In genomic region chr6:33983721-33984465, GRCh38 we compare ENCODE assay signal across 19 cellular contexts.
DNase-seq lines count a peak whose midpoint lies in the region; ATAC-seq and TF ChIP-seq lines count a peak whose summit lies in the region.
"Had no signal": no experiment of that assay in that cellular context is flagged by ENCODE, and none has a peak within 500 bp of the region (broad histone marks: within the 10 kb centered on the region; RNA-seq: fewer than 3 reads in every experiment).

No MANE protein-coding gene starts in this region.

- H3K27me3 ChIP-seq in BE2C (no peaks in the 10 kb centered on the region), H7 (ENCODE audit: control insufficient read depth, insufficient read depth, low read length) (no peaks in the 10 kb centered on the region), neural progenitor cell (no peaks in the 10 kb centered on the region), gastrocnemius medialis (no peaks in the 10 kb centered on the region)
- H3K27me3 ChIP-seq: ascending aorta had no signal

- DNase-seq in BE2C (peak; percentile 44), H7 (peak; percentile 41), ecto neural progenitor cell (ENCODE audit: low spot score) (peak; percentile 40), neural progenitor cell (ENCODE audit: low spot score) (no peak), gastrocnemius medialis (no peak), GDM1 (lab: John Stamatoyannopoulos, UW) (no peak)
- no peak for DNase-seq in activated CD4-positive, alpha-beta T cell treated with anti-CD3 and anti-CD28 coated beads for 36 hours
- no peak for DNase-seq in stimulated activated naive CD4-positive, alpha-beta T cell (lab: John Stamatoyannopoulos, UW)
- DNase-seq: activated B cell treated with CpG ODN at 0.5 μM for 24 hours; activated naive CD4-positive, alpha-beta T cell treated with anti-CD3 and anti-CD28 coated beads, Interleukin-2, amount 50 U/mL, for 16 hours; activated T-cell treated with anti-CD3 and anti-CD28 coated beads, Interleukin-2, amount 50 U/mL, for 4 hours; DMS79 treated with DMSO at 0.1 percent for 48 hours; effector memory CD8-positive, alpha-beta T cell; Karpas-422; NCI-H187 treated with DMSO at 0.1 percent for 48 hours had no signal

- H3K79me2 ChIP-seq in neural progenitor cell (ENCODE audit: low read depth): no peaks in the 10 kb centered on the region

- POLR2A ChIA-PET in activated CD4-positive, alpha-beta T cell treated with anti-CD3 and anti-CD28 coated beads for 36 hours (lab: Charles Lee): no interaction called here

- H3K9me3 ChIP-seq in BE2C: no peaks in the 10 kb centered on the region
- H3K9me3 ChIP-seq in neural progenitor cell (ENCODE audit: low read depth): no peaks in the 10 kb centered on the region
- no peaks in the 10 kb centered on the region for H3K9me3 ChIP-seq in gastrocnemius medialis
- H3K9me3 ChIP-seq: ascending aorta, esophagus muscularis mucosa had no signal

- intact Hi-C loops in activated CD4-positive, alpha-beta T cell treated with anti-CD3 and anti-CD28 coated beads for 36 hours (cut with DNase I, micrococcal nuclease): no loop called here
- intact Hi-C loops in gastrocnemius medialis (cut with DNase I; ENCODE audit: low total_unique reads): no loop called here

- H3K4me1 Mint-ChIP-seq in neural progenitor cell: peaks cover 24% of the 10 kb centered on the region
- no peaks in the 10 kb centered on the region for H3K4me1 Mint-ChIP-seq in activated CD4-positive, alpha-beta T cell treated with anti-CD3 and anti-CD28 coated beads for 36 hours

- no peaks in the 10 kb centered on the region for H3K9me3 Mint-ChIP-seq in neural progenitor cell
- no peaks in the 10 kb centered on the region for H3K9me3 Mint-ChIP-seq in activated CD4-positive, alpha-beta T cell treated with anti-CD3 and anti-CD28 coated beads for 36 hours (ENCODE audit: low read depth)
- H3K9me3 Mint-ChIP-seq: activated B cell treated with CpG ODN at 0.5 μM for 24 hours; activated T-cell treated with anti-CD3 and anti-CD28 coated beads, Interleukin-2, amount 50 U/mL, for 4 hours; effector memory CD8-positive, alpha-beta T cell had no signal

- TF ChIP-seq CTCF in BE2C (IDR thresholded peaks at IDR 0.05; ENCODE audit: low read depth, low read length) (no peak), neural progenitor cell (IDR thresholded peaks at IDR 0.05) (no peak), gastrocnemius medialis (IDR thresholded peaks at IDR 0.05 in 4 of 5, conservative IDR thresholded peaks at IDR 0.05 in 1 of 5) (no peak)

- in situ Hi-C loops in gastrocnemius medialis (cut with MboI; ENCODE audit: low sequenced_read_pairs in 4 of 4): no loop called here

- no peak overlapping the region for H3K9ac ChIP-seq in neural progenitor cell

- CTCF ChIA-PET in activated CD4-positive, alpha-beta T cell treated with anti-CD3 and anti-CD28 coated beads for 36 hours (lab: Charles Lee): no interaction called here

- H2AFZ ChIP-seq in neural progenitor cell (replicated peaks): no peak overlapping the region

- H3K36me3 ChIP-seq in BE2C (no peaks in the 10 kb centered on the region), H7 (replicated peaks; ENCODE audit: control insufficient read depth, insufficient read depth, low read length) (no peaks in the 10 kb centered on the region), neural progenitor cell (no peaks in the 10 kb centered on the region), gastrocnemius medialis (no peaks in the 10 kb centered on the region)
- H3K36me3 ChIP-seq: ascending aorta, esophagus muscularis mucosa had no signal

- no peak overlapping the region for H3K4me2 ChIP-seq in neural progenitor cell

- H3K27ac Mint-ChIP-seq in neural progenitor cell: peak overlapping the region; percentile 72
- H3K27ac Mint-ChIP-seq in activated CD4-positive, alpha-beta T cell treated with anti-CD3 and anti-CD28 coated beads for 36 hours: no peak overlapping the region
- H3K27ac Mint-ChIP-seq: activated B cell treated with CpG ODN at 0.5 μM for 24 hours; effector memory CD8-positive, alpha-beta T cell had no signal

- H3K27me3 Mint-ChIP-seq in neural progenitor cell (ENCODE audit: insufficient read depth, low read depth): peaks cover 18% of the 10 kb centered on the region
- H3K27me3 Mint-ChIP-seq in activated CD4-positive, alpha-beta T cell treated with anti-CD3 and anti-CD28 coated beads for 36 hours: no peaks in the 10 kb centered on the region

- H3K4me3 ChIP-seq in BE2C (ENCODE audit: low read depth, low read length): no peak overlapping the region
- H3K4me3 ChIP-seq in H7 (ENCODE audit: insufficient read depth, low read depth, low read length): no peak overlapping the region
- H3K4me3 ChIP-seq in neural progenitor cell: no peak overlapping the region
- H3K4me3 ChIP-seq in gastrocnemius medialis: no peak overlapping the region
- H3K4me3 ChIP-seq: ascending aorta, esophagus muscularis mucosa, GM12878, SK-N-MC had no signal

- no peak overlapping the region for H3K27ac ChIP-seq in neural progenitor cell
- no peak overlapping the region for H3K27ac ChIP-seq in gastrocnemius medialis
- H3K27ac ChIP-seq: ascending aorta, esophagus muscularis mucosa, SK-N-MC had no signal

- no peaks in the 10 kb centered on the region for H3F3A ChIP-seq in neural progenitor cell (ENCODE audit: low read depth)

- no peak for TF ChIP-seq POLR2A in gastrocnemius medialis (IDR thresholded peaks at IDR 0.05)

- H3K4me1 ChIP-seq in BE2C (no peaks in the 10 kb centered on the region; the same call in none of the 2 replicates), neural progenitor cell (peaks cover 9% of the 10 kb centered on the region), gastrocnemius medialis (no peaks in the 10 kb centered on the region)
- H3K4me1 ChIP-seq: ascending aorta, esophagus muscularis mucosa had no signal

- ATAC-seq in activated CD4-positive, alpha-beta T cell treated with anti-CD3 and anti-CD28 coated beads for 36 hours: no peak
- no peak for ATAC-seq in gastrocnemius medialis
- ATAC-seq: activated T-cell treated with anti-CD3 and anti-CD28 coated beads, Interleukin-2, amount 50 U/mL, for 4 hours; effector memory CD8-positive, alpha-beta T cell; GM12878 had no signal

- H4K20me1 ChIP-seq in neural progenitor cell (ENCODE audit: low read depth): no peaks in the 10 kb centered on the region

- no peak overlapping the region for H3K4me3 Mint-ChIP-seq in neural progenitor cell
- no peak overlapping the region for H3K4me3 Mint-ChIP-seq in activated CD4-positive, alpha-beta T cell treated with anti-CD3 and anti-CD28 coated beads for 36 hours
- H3K4me3 Mint-ChIP-seq: activated B cell treated with CpG ODN at 0.5 μM for 24 hours; activated T-cell treated with anti-CD3 and anti-CD28 coated beads, Interleukin-2, amount 50 U/mL, for 4 hours; effector memory CD8-positive, alpha-beta T cell had no signal

- no peaks in the 10 kb centered on the region for H3K36me3 Mint-ChIP-seq in neural progenitor cell
- H3K36me3 Mint-ChIP-seq in activated CD4-positive, alpha-beta T cell treated with anti-CD3 and anti-CD28 coated beads for 36 hours (ENCODE audit: low read depth): no peaks in the 10 kb centered on the region

Comparison
In these comparisons a context has a peak if more than half of its experiments do, and no peak if none do; other contexts are left out.
1. DNase-seq: peak in BE2C (single experiment), H7 (single experiment) and ecto neural progenitor cell (single experiment); none in neural progenitor cell (single experiment), activated CD4-positive, alpha-beta T cell treated with anti-CD3 and anti-CD28 coated beads for 36 hours (single experiment), gastrocnemius medialis (0 of 2), GDM1 (single experiment) and stimulated activated naive CD4-positive, alpha-beta T cell (0 of 6).